Comparison of ENCODE assay signal across 8 cellular contexts in genomic region chr5:68251804-68252648, GRCh38. TPM values are rescaled to one million over a fixed set of nuclear protein-coding genes. Genes with fewer than 3 reads are reported as not detected.
DNase-seq lines count a peak whose midpoint lies in the region; ATAC-seq and TF ChIP-seq lines count a peak whose summit lies in the region.

No MANE protein-coding gene starts in this region.

- H3K36me3 ChIP-seq in tibial nerve: no peaks in the 10 kb centered on the region

- peak overlapping the region; percentile 68 to 91 (median 77) for H3K27ac ChIP-seq in tibial nerve

- WGBS in tibial nerve, 2 donors: 27 to 37% methylated on average over 7 of the region's 7 CpGs

- no peaks in the 10 kb centered on the region for H3K9me3 Mint-ChIP-seq in activated CD4-positive, alpha-beta T cell treated with anti-CD3 and anti-CD28 coated beads, Interleukin-2, amount 10 ng/mL, durations not matched to agents 24 days and 14 days
- H3K9me3 Mint-ChIP-seq in central memory CD8-positive, alpha-beta T cell: no peaks in the 10 kb centered on the region
- H3K9me3 Mint-ChIP-seq in memory B cell: no peaks in the 10 kb centered on the region

- TF ChIP-seq POLR2A in tibial nerve (IDR thresholded peaks at IDR 0.05): peak in 1 of 2 donors; percentile 25

- no peak for TF ChIP-seq CTCF in tibial nerve (IDR thresholded peaks at IDR 0.05)

- peak overlapping the region in 2 of 4 donors; percentile 22 to 25 for H3K4me3 ChIP-seq in tibial nerve

- peaks cover 55% of the 10 kb centered on the region for H3K4me1 Mint-ChIP-seq in activated CD4-positive, alpha-beta T cell treated with anti-CD3 and anti-CD28 coated beads, Interleukin-2, amount 10 ng/mL, durations not matched to agents 24 days and 14 days
- H3K4me1 Mint-ChIP-seq in central memory CD8-positive, alpha-beta T cell: peaks cover 87% of the 10 kb centered on the region
- peaks cover 39% of the 10 kb centered on the region for H3K4me1 Mint-ChIP-seq in memory B cell

- H3K4me3 Mint-ChIP-seq in activated CD4-positive, alpha-beta T cell treated with anti-CD3 and anti-CD28 coated beads, Interleukin-2, amount 10 ng/mL, durations not matched to agents 24 days and 14 days: peak overlapping the region; percentile 46
- H3K4me3 Mint-ChIP-seq in central memory CD8-positive, alpha-beta T cell: no peak overlapping the region
- no peak overlapping the region for H3K4me3 Mint-ChIP-seq in memory B cell

- no peaks in the 10 kb centered on the region for H3K27me3 ChIP-seq in tibial nerve

- DNase-seq in activated CD4-positive, alpha-beta T cell treated with anti-CD3 and anti-CD28 coated beads, Interleukin-2, amount 10 ng/mL, durations not matched to agents 24 days and 14 days: no peak
- no peak for DNase-seq in activated CD4-positive, alpha-beta T cell treated with anti-CD3 and anti-CD28 coated beads for 4 hours
- no peak for DNase-seq in central memory CD8-positive, alpha-beta T cell (ENCODE audit: low spot score in 2 of 2)
- DNase-seq in memory B cell (ENCODE audit: low spot score in 2 of 2) (no peak), tibial nerve (ENCODE audit: low spot score in 2 of 2) (peak in 1 of 2 donors; percentile 75), NCI-H345 (lab: John Stamatoyannopoulos, UW) (no peak)

- H3K4me1 ChIP-seq in tibial nerve: peaks cover 3 to 100% (median 69%) of the 10 kb centered on the region in 4 donors

- intact Hi-C loops in activated CD4-positive, alpha-beta T cell treated with anti-CD3 and anti-CD28 coated beads, Interleukin-2, amount 10 ng/mL, durations not matched to agents 24 days and 14 days (cut with micrococcal nuclease): loop anchor here (1.0 to 10.0 kb wide), 6 partner anchors 9 to 1085 kb away; partner anchors contain the start of gene PIK3R1

- H3K36me3 Mint-ChIP-seq in activated CD4-positive, alpha-beta T cell treated with anti-CD3 and anti-CD28 coated beads, Interleukin-2, amount 10 ng/mL, durations not matched to agents 24 days and 14 days (ENCODE audit: low read depth): peaks cover 6% of the 10 kb centered on the region
- peaks cover 6% of the 10 kb centered on the region for H3K36me3 Mint-ChIP-seq in central memory CD8-positive, alpha-beta T cell (ENCODE audit: insufficient read depth)
- H3K36me3 Mint-ChIP-seq in memory B cell: peaks cover 2% of the 10 kb centered on the region

- H3K27ac Mint-ChIP-seq in activated CD4-positive, alpha-beta T cell treated with anti-CD3 and anti-CD28 coated beads, Interleukin-2, amount 10 ng/mL, durations not matched to agents 24 days and 14 days: peak overlapping the region; percentile 69
- peak overlapping the region; percentile 54 for H3K27ac Mint-ChIP-seq in central memory CD8-positive, alpha-beta T cell (ENCODE audit: low read depth)
- H3K27ac Mint-ChIP-seq in memory B cell: peak overlapping the region; percentile 55

- peak in 1 of 2 donors; percentile 89 for TF ChIP-seq EP300 in tibial nerve (IDR thresholded peaks at IDR 0.05)

- ATAC-seq in central memory CD8-positive, alpha-beta T cell (replicated peaks; ENCODE audit: extremely low read depth, poor library complexity, severe bottlenecking): no peak
- ATAC-seq in memory B cell (ENCODE audit: low read depth) (no peak), HG03442 (IDR thresholded peaks at IDR 0.05; ENCODE audit: unreplicated experiment) (no peak), HG03280 (IDR thresholded peaks at IDR 0.05; ENCODE audit: unreplicated experiment) (no peak)

- no peaks in the 10 kb centered on the region for H3K9me3 ChIP-seq in tibial nerve

- H3K27me3 Mint-ChIP-seq in activated CD4-positive, alpha-beta T cell treated with anti-CD3 and anti-CD28 coated beads, Interleukin-2, amount 10 ng/mL, durations not matched to agents 24 days and 14 days: no peaks in the 10 kb centered on the region
- H3K27me3 Mint-ChIP-seq in central memory CD8-positive, alpha-beta T cell: no peaks in the 10 kb centered on the region
- H3K27me3 Mint-ChIP-seq in memory B cell: no peaks in the 10 kb centered on the region

RNA-seq across cellular contexts. Expression of gene PIK3R1, which starts 36.5 kb away (rescaled TPM):
- 35.2 and 38.6 TPM in 2 replicates for total RNA-seq in activated CD4-positive, alpha-beta T cell treated with anti-CD3 and anti-CD28 coated beads, Interleukin-2, amount 10 ng/mL, durations not matched to agents 24 days and 14 days
- 100 to 1,000 TPM; 166 to 621 (median 433) TPM for total RNA-seq in tibial nerve
